11 cellular contexts compared by ENCODE assay signal in genomic region chr9:135676891-135677290, GRCh38. TPM values are rescaled to one million over a fixed set of nuclear protein-coding genes. Genes with fewer than 3 reads are reported as not detected.
"Had no signal": no experiment of that assay in that cellular context is flagged by ENCODE, and none has a peak within 500 bp of the region (broad histone marks: within the 10 kb centered on the region; RNA-seq: fewer than 3 reads in every experiment).

No MANE protein-coding gene starts in this region.

- H3K9me3 Mint-ChIP-seq: HFFc6 had no signal

- H3K27ac ChIP-seq: GM23248 had no signal

- H3K36me3 ChIP-seq: HAP-1 had no signal

- H3K4me3 Mint-ChIP-seq: GM23338, H9, HFFc6 had no signal

- H3K9ac ChIP-seq: GM23248 had no signal

- H3K4me1 ChIP-seq: HAP-1 had no signal

- ATAC-seq: GM23338, HCT116 had no signal

- H2AFZ ChIP-seq: GM23248, GM23338 had no signal

- H3K9me3 ChIP-seq: HAP-1 had no signal

- H3K4me2 ChIP-seq: GM23338 had no signal

- H3K4me3 ChIP-seq: GM23248, GM23338, HAP-1 had no signal

- DNase-seq: GM23248, GOT3, H7, H9, HCEC 1CT, HFFc6 had no signal

- H3K27ac Mint-ChIP-seq: GM23338, H9, HFFc6 had no signal

RNA-seq across cellular contexts. Expression of gene LCN9, which starts 13.8 kb away (rescaled TPM):
- total RNA-seq: GM23248, GM23338, H4, H7, HFFc6 had no signal
- polyA plus RNA-seq: GM23248, GM23338 had no signal

RNA-seq across cellular contexts. Expression of gene SOHLH1, which starts 22.4 kb away (rescaled TPM):
- total RNA-seq: GM23248, H1, H4, H7, H9, HFFc6 had no signal
- polyA plus RNA-seq: GM23248, GM23338 had no signal

RNA-seq across cellular contexts. Expression of gene KCNT1, which starts 25.1 kb away (rescaled TPM):
- total RNA-seq: GM23248, H4, HFFc6 had no signal
- polyA plus RNA-seq: GM23248 had no signal

RNA-seq across cellular contexts. Expression of gene GLT6D1, which starts 37.6 kb away (rescaled TPM):
- total RNA-seq: GM23248, GM23338, H4, H7, H9, HFFc6 had no signal
- polyA plus RNA-seq: GM23248, GM23338 had no signal
